In genomic region chr12:106759526-106760183, GRCh38 we compare ENCODE assay signal across 8 cellular contexts. TPM values are rescaled to one million over a fixed set of nuclear protein-coding genes. Genes with fewer than 3 reads are reported as not detected.
DNase-seq lines count a peak whose midpoint lies in the region; ATAC-seq lines count a peak whose summit lies in the region.

No MANE protein-coding gene starts in this region.

- peaks cover 21% of the 10 kb centered on the region for H3K4me1 ChIP-seq in CD8-positive, alpha-beta memory T cell (ENCODE audit: insufficient read depth, low read length)

- H3K4me3 Mint-ChIP-seq in CD8-positive, alpha-beta memory T cell, result peak overlapping the region in 6 of 7 donors; percentile 6 to 78 (median 70)
- peak overlapping the region; percentile 94 for H3K4me3 Mint-ChIP-seq in T-helper 17 cell
- peak overlapping the region; percentile 85 for H3K4me3 Mint-ChIP-seq in memory B cell

- POLR2A ChIA-PET in CD8-positive, alpha-beta memory T cell (lab: Charles Lee), result interaction anchor here (1.5 kb wide), 1 partner anchor 12 kb away, joined by 8 read pairs; no protein-coding TSS in a partner anchor

- no peaks in the 10 kb centered on the region for H3K9me3 ChIP-seq in CD8-positive, alpha-beta memory T cell (ENCODE audit: low read length)
- no peaks in the 10 kb centered on the region for H3K9me3 ChIP-seq in T-helper 17 cell (ENCODE audit: control insufficient read depth, low read length, poor library complexity, severe bottlenecking)

- DNase-seq in CD8-positive, alpha-beta memory T cell, result no peak
- DNase-seq in T-helper 17 cell (no peak), memory B cell (ENCODE audit: low spot score in 2 of 2) (no peak), NCI-H1930 (lab: John Stamatoyannopoulos, UW) (no peak), KG1 (lab: John Stamatoyannopoulos, UW) (no peak), ACHN (no peak)
- no peak for DNase-seq in stimulated activated naive CD4-positive, alpha-beta T cell (lab: John Stamatoyannopoulos, UW)

- in situ Hi-C loops in ACHN (cut with HindIII; ENCODE audit: low pct_ligation_motif_present, low pct_unique_long_range_greater_than_20kb, low sequenced_read_pairs), result no loop called here

- H3K36me3 Mint-ChIP-seq in CD8-positive, alpha-beta memory T cell, result no peaks in the 10 kb centered on the region
- H3K36me3 Mint-ChIP-seq in T-helper 17 cell (ENCODE audit: low read depth) (no peaks in the 10 kb centered on the region), memory B cell (no peaks in the 10 kb centered on the region)

- H3K4me1 Mint-ChIP-seq in CD8-positive, alpha-beta memory T cell, result peaks cover 20 to 29% (median 20%) of the 10 kb centered on the region in 3 donors
- peaks cover 29% of the 10 kb centered on the region for H3K4me1 Mint-ChIP-seq in T-helper 17 cell
- peaks cover 21% of the 10 kb centered on the region for H3K4me1 Mint-ChIP-seq in memory B cell

- H3K27ac ChIP-seq in CD8-positive, alpha-beta memory T cell (ENCODE audit: low read depth, low read length), result no peak overlapping the region

- CTCF ChIA-PET in CD8-positive, alpha-beta memory T cell (lab: Charles Lee), result interaction anchor here (1.0 kb wide), 1 partner anchor 82 kb away, joined by 3 read pairs; no protein-coding TSS in a partner anchor

- no peaks in the 10 kb centered on the region for H3K36me3 ChIP-seq in CD8-positive, alpha-beta memory T cell (ENCODE audit: insufficient read depth, low read length)

- no peaks in the 10 kb centered on the region for H3K27me3 ChIP-seq in CD8-positive, alpha-beta memory T cell (ENCODE audit: insufficient read depth, low read length, poor library complexity, severe bottlenecking)

- no peaks in the 10 kb centered on the region for H3K9me3 Mint-ChIP-seq in CD8-positive, alpha-beta memory T cell
- no peaks in the 10 kb centered on the region for H3K9me3 Mint-ChIP-seq in memory B cell

- ATAC-seq in GM21529 (IDR thresholded peaks at IDR 0.05; ENCODE audit: unreplicated experiment) (peak; percentile 27), T-helper 17 cell (peak; percentile 35), memory B cell (ENCODE audit: low read depth) (no peak)

- no peaks in the 10 kb centered on the region for H3K27me3 Mint-ChIP-seq in CD8-positive, alpha-beta memory T cell
- H3K27me3 Mint-ChIP-seq in T-helper 17 cell (no peaks in the 10 kb centered on the region), memory B cell (no peaks in the 10 kb centered on the region)

- H3K27ac Mint-ChIP-seq in CD8-positive, alpha-beta memory T cell, result peak overlapping the region; percentile 26 to 94 (median 87)
- peak overlapping the region; percentile 99 for H3K27ac Mint-ChIP-seq in T-helper 17 cell
- peak overlapping the region; percentile 93 for H3K27ac Mint-ChIP-seq in memory B cell

- H3K4me3 ChIP-seq in CD8-positive, alpha-beta memory T cell (ENCODE audit: low read length), result peak overlapping the region; percentile 39

RNA-seq across cellular contexts. Expression of gene RIC8B, which starts 14.8 kb away (rescaled TPM):
- 10 to 100 TPM in 1 of 2 experiments, 1 to 10 TPM in 1; 9.9 to 11.2 TPM for total RNA-seq in CD8-positive, alpha-beta memory T cell
- polyA plus RNA-seq in CD8-positive, alpha-beta memory T cell, result 10.2 TPM
- 10 to 100 TPM; 12.8 to 19.9 TPM for total RNA-seq in T-helper 17 cell
